Comparison of ENCODE assay signal across 1 cellular context in genomic region chr6:3355011-3355357, GRCh38.
A peak's percentile ranks its signal among the peaks of the same experiment; 100 is the strongest.
TF ChIP-seq lines count a peak whose summit lies in the region.

No MANE protein-coding gene starts in this region.

TF ChIP-seq in K562, 482 proteins besides CTCF, POLR2A, EP300 and RAD21 (continued from another document and continues in another):
- no peak for TF ChIP-seq ZNF740 (CRISPR knock-in tag; IDR thresholded peaks at IDR 0.05)
- no peak for TF ChIP-seq ZNF740 (tag; IDR thresholded peaks at IDR 0.05)
- no peak for TF ChIP-seq ZNF507 (tag; conservative IDR thresholded peaks at IDR 0.05)
- TF ChIP-seq MAFK (IDR thresholded peaks at IDR 0.05; ENCODE audit: low read length) = no peak
- no peak for TF ChIP-seq ZNF232 (CRISPR knock-in tag; IDR thresholded peaks at IDR 0.05)
- peak; percentile 50; the same call in 1 of the 2 replicates for TF ChIP-seq ZNF311 (CRISPR knock-in tag; IDR thresholded peaks at IDR 0.05)
- no peak for TF ChIP-seq ZSCAN32 (CRISPR knock-in tag; IDR thresholded peaks at IDR 0.05)
- no peak for TF ChIP-seq SNRNP70 (optimal IDR thresholded peaks at IDR 0.05; ENCODE audit: low read depth, low read length)
- TF ChIP-seq, protein P1, sequence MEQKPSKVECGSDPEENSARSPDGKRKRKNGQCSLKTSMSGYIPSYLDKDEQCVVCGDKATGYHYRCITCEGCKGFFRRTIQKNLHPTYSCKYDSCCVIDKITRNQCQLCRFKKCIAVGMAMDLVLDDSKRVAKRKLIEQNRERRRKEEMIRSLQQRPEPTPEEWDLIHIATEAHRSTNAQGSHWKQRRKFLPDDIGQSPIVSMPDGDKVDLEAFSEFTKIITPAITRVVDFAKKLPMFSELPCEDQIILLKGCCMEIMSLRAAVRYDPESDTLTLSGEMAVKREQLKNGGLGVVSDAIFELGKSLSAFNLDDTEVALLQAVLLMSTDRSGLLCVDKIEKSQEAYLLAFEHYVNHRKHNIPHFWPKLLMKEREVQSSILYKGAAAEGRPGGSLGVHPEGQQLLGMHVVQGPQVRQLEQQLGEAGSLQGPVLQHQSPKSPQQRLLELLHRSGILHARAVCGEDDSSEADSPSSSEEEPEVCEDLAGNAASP (IDR thresholded peaks at IDR 0.05) = no peak
- TF ChIP-seq ZBTB1 (CRISPR knock-in tag; IDR thresholded peaks at IDR 0.05; ENCODE audit: borderline replicate concordance, low read depth) = no peak
- no peak for TF ChIP-seq ZNF12 (CRISPR knock-in tag; IDR thresholded peaks at IDR 0.05)
- TF ChIP-seq BRF1 (IDR thresholded peaks at IDR 0.05; ENCODE audit: borderline replicate concordance, extremely low read depth, insufficient read length) = no peak
- no peak for TF ChIP-seq CHD1 (IDR thresholded peaks at IDR 0.05; ENCODE audit: low read length)
- TF ChIP-seq RNF2 (IDR thresholded peaks at IDR 0.05) = no peak
- no peak for TF ChIP-seq ZBTB17 (CRISPR knock-in tag; IDR thresholded peaks at IDR 0.05)
- TF ChIP-seq NCOA2 (IDR thresholded peaks at IDR 0.05; ENCODE audit: partially characterized antibody in 2 of 2) = no peak
- no peak for TF ChIP-seq E2F8 (IDR thresholded peaks at IDR 0.05; ENCODE audit: low read depth, partially characterized antibody)
- peak; percentile 26; the same call in 1 of the 2 replicates for TF ChIP-seq HLTF (IDR thresholded peaks at IDR 0.05)
- TF ChIP-seq, protein P2, sequence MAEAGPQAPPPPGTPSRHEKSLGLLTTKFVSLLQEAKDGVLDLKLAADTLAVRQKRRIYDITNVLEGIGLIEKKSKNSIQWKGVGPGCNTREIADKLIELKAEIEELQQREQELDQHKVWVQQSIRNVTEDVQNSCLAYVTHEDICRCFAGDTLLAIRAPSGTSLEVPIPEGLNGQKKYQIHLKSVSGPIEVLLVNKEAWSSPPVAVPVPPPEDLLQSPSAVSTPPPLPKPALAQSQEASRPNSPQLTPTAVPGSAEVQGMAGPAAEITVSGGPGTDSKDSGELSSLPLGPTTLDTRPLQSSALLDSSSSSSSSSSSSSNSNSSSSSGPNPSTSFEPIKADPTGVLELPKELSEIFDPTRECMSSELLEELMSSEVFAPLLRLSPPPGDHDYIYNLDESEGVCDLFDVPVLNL (CRISPR knock-in tag; IDR thresholded peaks at IDR 0.05; ENCODE audit: low read depth) = no peak
- TF ChIP-seq NFATC3 (IDR thresholded peaks at IDR 0.05) = 0 out of 2 replicates have a peak, but pooled peaks have one; percentile 61
- peak; percentile 90 for TF ChIP-seq CBFA2T3 (IDR thresholded peaks at IDR 0.05)
- no peak for TF ChIP-seq THRAP3 (IDR thresholded peaks at IDR 0.05; ENCODE audit: borderline replicate concordance)
- TF ChIP-seq ZBTB43 (CRISPR knock-in tag; IDR thresholded peaks at IDR 0.05) = no peak
- no peak for TF ChIP-seq NFRKB (IDR thresholded peaks at IDR 0.05; ENCODE audit: low read depth)
- TF ChIP-seq HSF4 (CRISPR knock-in tag; IDR thresholded peaks at IDR 0.05; ENCODE audit: borderline replicate concordance) = no peak
- peak; percentile 76 for TF ChIP-seq TAL1 (IDR thresholded peaks at IDR 0.05)
- no peak for TF ChIP-seq IRF1 (CRISPR knock-in tag; IDR thresholded peaks at IDR 0.05; ENCODE audit: borderline replicate concordance)
- TF ChIP-seq CGGBP1 (CRISPR knock-in tag; IDR thresholded peaks at IDR 0.05) = no peak
- TF ChIP-seq CBX8 (IDR thresholded peaks at IDR 0.05; ENCODE audit: borderline replicate concordance, extremely low read depth, low read depth, low read length, poor library complexity, severe bottlenecking) = no peak
- TF ChIP-seq, protein P3, sequence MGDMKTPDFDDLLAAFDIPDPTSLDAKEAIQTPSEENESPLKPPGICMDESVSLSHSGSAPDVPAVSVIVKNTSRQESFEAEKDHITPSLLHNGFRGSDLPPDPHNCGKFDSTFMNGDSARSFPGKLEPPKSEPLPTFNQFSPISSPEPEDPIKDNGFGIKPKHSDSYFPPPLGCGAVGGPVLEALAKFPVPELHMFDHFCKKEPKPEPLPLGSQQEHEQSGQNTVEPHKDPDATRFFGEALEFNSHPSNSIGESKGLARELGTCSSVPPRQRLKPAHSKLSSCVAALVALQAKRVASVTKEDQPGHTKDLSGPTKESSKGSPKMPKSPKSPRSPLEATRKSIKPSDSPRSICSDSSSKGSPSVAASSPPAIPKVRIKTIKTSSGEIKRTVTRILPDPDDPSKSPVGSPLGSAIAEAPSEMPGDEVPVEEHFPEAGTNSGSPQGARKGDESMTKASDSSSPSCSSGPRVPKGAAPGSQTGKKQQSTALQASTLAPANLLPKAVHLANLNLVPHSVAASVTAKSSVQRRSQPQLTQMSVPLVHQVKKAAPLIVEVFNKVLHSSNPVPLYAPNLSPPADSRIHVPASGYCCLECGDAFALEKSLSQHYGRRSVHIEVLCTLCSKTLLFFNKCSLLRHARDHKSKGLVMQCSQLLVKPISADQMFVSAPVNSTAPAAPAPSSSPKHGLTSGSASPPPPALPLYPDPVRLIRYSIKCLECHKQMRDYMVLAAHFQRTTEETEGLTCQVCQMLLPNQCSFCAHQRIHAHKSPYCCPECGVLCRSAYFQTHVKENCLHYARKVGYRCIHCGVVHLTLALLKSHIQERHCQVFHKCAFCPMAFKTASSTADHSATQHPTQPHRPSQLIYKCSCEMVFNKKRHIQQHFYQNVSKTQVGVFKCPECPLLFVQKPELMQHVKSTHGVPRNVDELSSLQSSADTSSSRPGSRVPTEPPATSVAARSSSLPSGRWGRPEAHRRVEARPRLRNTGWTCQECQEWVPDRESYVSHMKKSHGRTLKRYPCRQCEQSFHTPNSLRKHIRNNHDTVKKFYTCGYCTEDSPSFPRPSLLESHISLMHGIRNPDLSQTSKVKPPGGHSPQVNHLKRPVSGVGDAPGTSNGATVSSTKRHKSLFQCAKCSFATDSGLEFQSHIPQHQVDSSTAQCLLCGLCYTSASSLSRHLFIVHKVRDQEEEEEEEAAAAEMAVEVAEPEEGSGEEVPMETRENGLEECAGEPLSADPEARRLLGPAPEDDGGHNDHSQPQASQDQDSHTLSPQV (IDR thresholded peaks at IDR 0.05) = no peak
- TF ChIP-seq ZNF584 (CRISPR knock-in tag; IDR thresholded peaks at IDR 0.05; ENCODE audit: low read depth) = peak; percentile 93; the same call in 1 of the 2 replicates
- TF ChIP-seq MTA3 (IDR thresholded peaks at IDR 0.05; ENCODE audit: borderline replicate concordance) = peak; percentile 33; the same call in 1 of the 2 replicates
- TF ChIP-seq, protein P4, sequence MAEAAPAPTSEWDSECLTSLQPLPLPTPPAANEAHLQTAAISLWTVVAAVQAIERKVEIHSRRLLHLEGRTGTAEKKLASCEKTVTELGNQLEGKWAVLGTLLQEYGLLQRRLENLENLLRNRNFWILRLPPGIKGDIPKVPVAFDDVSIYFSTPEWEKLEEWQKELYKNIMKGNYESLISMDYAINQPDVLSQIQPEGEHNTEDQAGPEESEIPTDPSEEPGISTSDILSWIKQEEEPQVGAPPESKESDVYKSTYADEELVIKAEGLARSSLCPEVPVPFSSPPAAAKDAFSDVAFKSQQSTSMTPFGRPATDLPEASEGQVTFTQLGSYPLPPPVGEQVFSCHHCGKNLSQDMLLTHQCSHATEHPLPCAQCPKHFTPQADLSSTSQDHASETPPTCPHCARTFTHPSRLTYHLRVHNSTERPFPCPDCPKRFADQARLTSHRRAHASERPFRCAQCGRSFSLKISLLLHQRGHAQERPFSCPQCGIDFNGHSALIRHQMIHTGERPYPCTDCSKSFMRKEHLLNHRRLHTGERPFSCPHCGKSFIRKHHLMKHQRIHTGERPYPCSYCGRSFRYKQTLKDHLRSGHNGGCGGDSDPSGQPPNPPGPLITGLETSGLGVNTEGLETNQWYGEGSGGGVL (CRISPR knock-in tag; IDR thresholded peaks at IDR 0.05) = no peak
- no peak for TF ChIP-seq WHSC1 (IDR thresholded peaks at IDR 0.05; ENCODE audit: low read length)
- no peak for TF ChIP-seq MITF (IDR thresholded peaks at IDR 0.05)
- TF ChIP-seq SNIP1 (IDR thresholded peaks at IDR 0.05; ENCODE audit: low read depth) = no peak
- TF ChIP-seq MAFF (IDR thresholded peaks at IDR 0.05; ENCODE audit: low read length) = no peak
- TF ChIP-seq YBX1 (IDR thresholded peaks at IDR 0.05) = no peak
- TF ChIP-seq FOXM1 (IDR thresholded peaks at IDR 0.05; ENCODE audit: low read depth) = peak; percentile 74; the same call in 1 of the 2 replicates
- TF ChIP-seq FOXM1 (CRISPR knock-in tag; IDR thresholded peaks at IDR 0.05; ENCODE audit: low read depth) = no peak
- no peak for TF ChIP-seq E2F3 (CRISPR knock-in tag; IDR thresholded peaks at IDR 0.05)
- no peak for TF ChIP-seq NR3C1 (CRISPR knock-in tag; IDR thresholded peaks at IDR 0.05)
- TF ChIP-seq, protein P5, sequence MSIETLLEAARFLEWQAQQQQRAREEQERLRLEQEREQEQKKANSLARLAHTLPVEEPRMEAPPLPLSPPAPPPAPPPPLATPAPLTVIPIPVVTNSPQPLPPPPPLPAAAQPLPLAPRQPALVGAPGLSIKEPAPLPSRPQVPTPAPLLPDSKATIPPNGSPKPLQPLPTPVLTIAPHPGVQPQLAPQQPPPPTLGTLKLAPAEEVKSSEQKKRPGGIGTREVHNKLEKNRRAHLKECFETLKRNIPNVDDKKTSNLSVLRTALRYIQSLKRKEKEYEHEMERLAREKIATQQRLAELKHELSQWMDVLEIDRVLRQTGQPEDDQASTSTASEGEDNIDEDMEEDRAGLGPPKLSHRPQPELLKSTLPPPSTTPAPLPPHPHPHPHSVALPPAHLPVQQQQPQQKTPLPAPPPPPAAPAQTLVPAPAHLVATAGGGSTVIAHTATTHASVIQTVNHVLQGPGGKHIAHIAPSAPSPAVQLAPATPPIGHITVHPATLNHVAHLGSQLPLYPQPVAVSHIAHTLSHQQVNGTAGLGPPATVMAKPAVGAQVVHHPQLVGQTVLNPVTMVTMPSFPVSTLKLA (conservative IDR thresholded peaks at IDR 0.05) = peak; percentile 41 to 68
- no peak for TF ChIP-seq ZNF140 (CRISPR knock-in tag; IDR thresholded peaks at IDR 0.05)
- TF ChIP-seq CBX2 (IDR thresholded peaks at IDR 0.05; ENCODE audit: insufficient read depth, low read length, poor library complexity, severe bottlenecking) = no peak
- no peak for TF ChIP-seq CHCHD3 (CRISPR knock-in tag; IDR thresholded peaks at IDR 0.05)
- no peak for TF ChIP-seq XRCC3 (IDR thresholded peaks at IDR 0.05)
- no peak for TF ChIP-seq PRPF4 (IDR thresholded peaks at IDR 0.05; ENCODE audit: insufficient read depth, low read depth, low read length, poor library complexity, severe bottlenecking)
- no peak for TF ChIP-seq MTF1 (CRISPR knock-in tag; IDR thresholded peaks at IDR 0.05; ENCODE audit: borderline replicate concordance)
- TF ChIP-seq MYBL2 (IDR thresholded peaks at IDR 0.05; ENCODE audit: low read depth) = peak; percentile 61
- no peak for TF ChIP-seq MYBL2 (CRISPR knock-in tag; IDR thresholded peaks at IDR 0.05; ENCODE audit: borderline replicate concordance)
